In genomic region chr1:182806015-182806678, GRCh38 we compare ENCODE assay signal across 13 cellular contexts. TPM values are rescaled to one million over a fixed set of nuclear protein-coding genes. Genes with fewer than 3 reads are reported as not detected.
DNase-seq lines count a peak whose midpoint lies in the region; ATAC-seq lines count a peak whose summit lies in the region.
"Had no signal": no experiment of that assay in that cellular context is flagged by ENCODE, and none has a peak within 500 bp of the region (broad histone marks: within the 10 kb centered on the region; RNA-seq: fewer than 3 reads in every experiment).

No MANE protein-coding gene starts in this region.

- H3K4me1 Mint-ChIP-seq in stimulated activated effector memory CD8-positive, alpha-beta T cell treated with anti-CD3 and anti-CD28 coated beads, Interleukin-12 subunit alpha, Interleukin-12 subunit beta, amount 100 ng/mL, for 72 hours: no peaks in the 10 kb centered on the region
- H3K4me1 Mint-ChIP-seq: mesothelial cell of epicardium had no signal

- no peak overlapping the region for H3K4me3 Mint-ChIP-seq in stimulated activated effector memory CD8-positive, alpha-beta T cell treated with anti-CD3 and anti-CD28 coated beads, Interleukin-12 subunit alpha, Interleukin-12 subunit beta, amount 100 ng/mL, for 72 hours
- H3K4me3 Mint-ChIP-seq: activated T-cell treated with anti-CD3 and anti-CD28 coated beads, Interleukin-2, amount 50 U/mL, for 72 hours; mesothelial cell of epicardium had no signal

- peak overlapping the region; percentile 55 for H3K27ac Mint-ChIP-seq in stimulated activated effector memory CD8-positive, alpha-beta T cell treated with anti-CD3 and anti-CD28 coated beads, Interleukin-12 subunit alpha, Interleukin-12 subunit beta, amount 100 ng/mL, for 72 hours
- H3K27ac Mint-ChIP-seq: activated T-cell treated with anti-CD3 and anti-CD28 coated beads, Interleukin-2, amount 50 U/mL, for 72 hours; mesothelial cell of epicardium had no signal

- peaks cover 7% of the 10 kb centered on the region for H3K36me3 Mint-ChIP-seq in stimulated activated effector memory CD8-positive, alpha-beta T cell treated with anti-CD3 and anti-CD28 coated beads, Interleukin-12 subunit alpha, Interleukin-12 subunit beta, amount 100 ng/mL, for 72 hours

- intact Hi-C loops in left cardiac atrium (cut with DNase I): no loop called here

- ATAC-seq in stimulated activated effector memory CD8-positive, alpha-beta T cell treated with anti-CD3 and anti-CD28 coated beads, Interleukin-12 subunit alpha, Interleukin-12 subunit beta, amount 100 ng/mL, for 72 hours: no peak
- ATAC-seq in left cardiac atrium: no peak
- ATAC-seq in GM21723 (IDR thresholded peaks at IDR 0.05; ENCODE audit: unreplicated experiment): no peak
- ATAC-seq: activated T-cell treated with anti-CD3 and anti-CD28 coated beads, Interleukin-2, amount 50 U/mL, for 72 hours had no signal

- DNase-seq in NCI-H510A treated with DMSO at 0.1 percent for 48 hours (lab: John Stamatoyannopoulos, UW) (peak; percentile 31), NCI-H510A (lab: John Stamatoyannopoulos, UW) (no peak), NCI-H345 treated with DMSO at 0.1 percent for 48 hours (lab: John Stamatoyannopoulos, UW; ENCODE audit: unreplicated experiment) (peak; percentile 36), ecto neural progenitor cell (ENCODE audit: low spot score) (peak; percentile 59), left cardiac atrium (no peak)
- no peak for DNase-seq in stimulated activated effector memory CD8-positive, alpha-beta T cell treated with anti-CD3 and anti-CD28 coated beads, Interleukin-12 subunit alpha, Interleukin-12 subunit beta, amount 100 ng/mL, for 72 hours (ENCODE audit: low spot score in 2 of 2)
- no peak for DNase-seq in activated CD8-positive, alpha-beta memory T cell treated with anti-CD3 and anti-CD28 coated beads for 24 hours
- DNase-seq: activated T-cell treated with anti-CD3 and anti-CD28 coated beads, Interleukin-2, amount 50 U/mL, for 72 hours; hippocampal formation; NCI-H226 had no signal

- H3K9me3 Mint-ChIP-seq in stimulated activated effector memory CD8-positive, alpha-beta T cell treated with anti-CD3 and anti-CD28 coated beads, Interleukin-12 subunit alpha, Interleukin-12 subunit beta, amount 100 ng/mL, for 72 hours: no peaks in the 10 kb centered on the region
- H3K9me3 Mint-ChIP-seq: activated T-cell treated with anti-CD3 and anti-CD28 coated beads, Interleukin-2, amount 50 U/mL, for 72 hours; mesothelial cell of epicardium had no signal

RNA-seq across cellular contexts. Expression of gene NPL, which starts 16.6 kb away (rescaled TPM):
- total RNA-seq in left cardiac atrium: 10 to 100 TPM in 1 of 2 donors, 1 to 10 TPM in 1; 6.7 to 16.7 TPM
- total RNA-seq: G401 had no signal

RNA-seq across cellular contexts. Expression of gene DHX9, which starts 33.0 kb away (rescaled TPM):
- 10 to 100 TPM; 67.4 to 89.0 TPM for total RNA-seq in left cardiac atrium

Comparison
In these comparisons a context has a peak if more than half of its experiments do, and no peak if none do; other contexts are left out.
1. DNase-seq: peak in NCI-H510A treated with DMSO at 0.1 percent for 48 hours (single experiment), NCI-H345 treated with DMSO at 0.1 percent for 48 hours (single experiment) and ecto neural progenitor cell (single experiment); none in NCI-H510A (single experiment), stimulated activated effector memory CD8-positive, alpha-beta T cell treated with anti-CD3 and anti-CD28 coated beads, Interleukin-12 subunit alpha, Interleukin-12 subunit beta, amount 100 ng/mL, for 72 hours (0 of 2), left cardiac atrium (single experiment) and activated CD8-positive, alpha-beta memory T cell treated with anti-CD3 and anti-CD28 coated beads for 24 hours (single experiment).